Comparison of ENCODE assay signal across 1 cellular context in genomic region chr4:87066403-87067119, GRCh38.
TF ChIP-seq lines count a peak whose summit lies in the region.

No MANE protein-coding gene starts in this region.

TF ChIP-seq in HepG2, 621 proteins besides CTCF, POLR2A, EP300 and RAD21 (continued from another document):
- TF ChIP-seq NAIF1 (CRISPR knock-in tag; IDR thresholded peaks at IDR 0.05; ENCODE audit: borderline replicate concordance) (no peak), MAFK (conservative IDR thresholded peaks at IDR 0.05 in 1 of 2, IDR thresholded peaks at IDR 0.05 in 1 of 2; ENCODE audit: low read length in 2 of 2) (no peak), E2F2 (CRISPR knock-in tag; IDR thresholded peaks at IDR 0.05; ENCODE audit: borderline replicate concordance) (no peak), REST (IDR thresholded peaks at IDR 0.05; ENCODE audit: borderline replicate concordance in 1 of 2, low read depth in 1 of 2, low read length in 2 of 2) (peak; percentile 36 to 91), ZFP36 (IDR thresholded peaks at IDR 0.05; ENCODE audit: borderline replicate concordance, low read depth, low read length, partially characterized antibody) (no peak), ZNF678 (CRISPR knock-in tag; IDR thresholded peaks at IDR 0.05) (no peak)
TF ChIP-seq in HepG2: peak in this region for 3.
